ENCODE assay signal across 17 cellular contexts in the genomic region with DNA sequence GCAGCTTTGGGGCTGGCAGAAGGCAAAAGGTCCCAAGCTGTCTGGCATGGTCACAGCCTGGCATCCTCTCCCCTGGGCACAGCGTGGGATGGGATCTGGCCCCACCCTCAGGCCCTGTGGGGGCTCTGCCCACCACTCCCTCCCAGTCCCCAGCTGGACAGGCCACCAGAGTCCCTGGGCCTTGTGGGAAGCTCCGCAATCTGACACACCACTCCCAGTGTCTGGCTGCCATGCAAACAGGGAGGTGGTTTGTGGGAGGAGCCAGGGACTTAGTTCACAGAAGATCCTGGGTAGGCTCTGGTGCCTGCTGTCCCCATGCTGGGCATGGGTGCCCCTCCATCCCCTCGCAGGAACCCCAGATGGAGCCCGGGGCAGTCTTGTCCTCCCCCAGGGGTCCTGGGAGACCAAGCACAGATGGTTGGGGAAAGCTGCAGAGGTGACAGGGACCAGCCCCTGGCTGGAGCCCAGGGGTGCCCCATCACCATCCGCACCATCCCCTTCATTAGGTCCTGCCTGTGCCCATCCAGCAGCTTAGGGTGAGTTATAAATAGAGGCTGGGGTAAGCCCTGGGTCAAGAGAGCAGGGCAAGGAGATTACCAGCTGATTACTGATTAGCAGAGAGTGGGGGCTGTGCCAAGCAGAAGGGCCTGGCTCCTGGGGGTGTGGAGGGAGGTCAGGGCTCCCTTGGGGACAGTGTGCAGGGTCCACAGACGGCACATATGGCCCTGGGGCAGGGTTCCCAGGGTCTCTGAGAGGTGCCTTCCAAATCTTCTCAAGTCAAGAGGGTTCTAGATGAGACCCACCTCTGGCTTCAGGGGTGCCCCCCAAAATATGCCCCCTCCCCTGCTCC.
DNase-seq lines count a peak whose midpoint lies in the region.
"Had no signal": no experiment of that assay in that cellular context is flagged by ENCODE, and none has a peak within 500 bp of the region (broad histone marks: within the 10 kb centered on the region; RNA-seq: fewer than 3 reads in every experiment).

No MANE protein-coding gene starts in this region.

- DNase-seq in DMS53 (lab: John Stamatoyannopoulos, UW) (peak; percentile 60), DMS53 treated with DMSO at 0.1 percent for 48 hours (lab: John Stamatoyannopoulos, UW; ENCODE audit: unreplicated experiment) (no peak), COR-L47 (lab: John Stamatoyannopoulos, UW) (peak; percentile 39), NCI-H774 (lab: John Stamatoyannopoulos, UW) (peak; percentile 22), hepatic stellate cell (ENCODE audit: low spot score) (peak; percentile 63), NCI-H187 treated with DMSO at 0.1 percent for 48 hours (lab: John Stamatoyannopoulos, UW) (no peak), ecto neural progenitor cell (ENCODE audit: low spot score) (no peak)
- no peak for DNase-seq in activated effector memory CD4-positive, alpha-beta T cell treated with Interleukin-2 at 50 U/mL for 16 hours
- DNase-seq: activated CD4-positive, alpha-beta T cell treated with anti-CD3 and anti-CD28 coated beads for 4 hours; activated CD8-positive, alpha-beta memory T cell treated with anti-CD3 and anti-CD28 coated beads, Interleukin-2, amount 50 U/mL, for 4 hours; activated naive CD4-positive, alpha-beta T cell treated with anti-CD3 and anti-CD28 coated beads, Interleukin-2, amount 50 U/mL, for 16 hours; CD8-positive, alpha-beta memory T cell; erythroblast; naive thymus-derived CD8-positive, alpha-beta T cell; NCI-H1436; stimulated activated naive CD8-positive, alpha-beta T cell treated with anti-CD3 and anti-CD28 coated beads, Interleukin-15, Interleukin-2, amounts not matched to agents 100 U/mL and 50 U/mL, for 24 hours; T1000 had no signal

Comparison
In these comparisons a context has a peak if more than half of its experiments do, and no peak if none do; other contexts are left out.
1. DNase-seq: peak in DMS53 (single experiment), COR-L47 (single experiment), NCI-H774 (single experiment) and hepatic stellate cell (single experiment); none in DMS53 treated with DMSO at 0.1 percent for 48 hours (single experiment), activated effector memory CD4-positive, alpha-beta T cell treated with Interleukin-2 at 50 U/mL for 16 hours (single experiment), NCI-H187 treated with DMSO at 0.1 percent for 48 hours (single experiment) and ecto neural progenitor cell (single experiment).